ENCODE assay signal across 8 cellular contexts in genomic region chr17:58755577-58756245, GRCh38. TPM values are rescaled to one million over a fixed set of nuclear protein-coding genes. Genes with fewer than 3 reads are reported as not detected.
A peak's percentile ranks its signal among the peaks of the same experiment; 100 is the strongest.
DNase-seq lines count a peak whose midpoint lies in the region; ATAC-seq and TF ChIP-seq lines count a peak whose summit lies in the region.

PPM1E (plus strand) TSS chr17:58755854.

- H3K79me1 ChIP-seq in mesendoderm (ENCODE audit: low read length) = no peaks in the 10 kb centered on the region

- peak within 1 kb of the TSS; percentile 82 for H3K56ac ChIP-seq in mesendoderm (ENCODE audit: low read length)

- H2BK5ac ChIP-seq in mesendoderm (ENCODE audit: low read length) = no peak within 1 kb of the TSS

- H3K4me2 ChIP-seq in BLaER1 (peak within 1 kb of the TSS; percentile 90), mesendoderm (ENCODE audit: low read length) (peak within 1 kb of the TSS; percentile 96)

- POLR2A ChIA-PET in activated CD8-positive, alpha-beta T cell treated with anti-CD3 and anti-CD28 coated beads, Interleukin-2, amount 10 ng/mL, durations not matched to agents 7 days and 5 days (lab: Charles Lee) = interaction anchor here (2.3 kb wide), 1 partner anchor 124 kb away, joined by 9 read pairs; no protein-coding TSS in a partner anchor

- TF ChIP-seq CTCF in HFFc6 (IDR thresholded peaks at IDR 0.05) = no peak
- no peak for TF ChIP-seq CTCF in endodermal cell (conservative IDR thresholded peaks at IDR 0.05)

- H3K36me3 Mint-ChIP-seq in HFFc6 (ENCODE audit: low read depth) = no peaks in the 10 kb centered on the region
- no peaks in the 10 kb centered on the region for H3K36me3 Mint-ChIP-seq in activated CD8-positive, alpha-beta T cell treated with anti-CD3 and anti-CD28 coated beads, Interleukin-2, amount 10 ng/mL, durations not matched to agents 7 days and 5 days (ENCODE audit: low read depth)
- no peaks in the 10 kb centered on the region for H3K36me3 Mint-ChIP-seq in endodermal cell (ENCODE audit: low read depth)

- H3K27ac Mint-ChIP-seq in HFFc6 (no peak within 1 kb of the TSS), endodermal cell (no peak within 1 kb of the TSS)
- H3K27ac Mint-ChIP-seq in activated CD8-positive, alpha-beta T cell treated with anti-CD3 and anti-CD28 coated beads, Interleukin-2, amount 10 ng/mL, durations not matched to agents 7 days and 5 days = no peak within 1 kb of the TSS

- H3K4me3 Mint-ChIP-seq in HFFc6 (peak within 1 kb of the TSS; percentile 65), endodermal cell (peak within 1 kb of the TSS; percentile 70)
- peak within 1 kb of the TSS; percentile 81 for H3K4me3 Mint-ChIP-seq in activated CD8-positive, alpha-beta T cell treated with anti-CD3 and anti-CD28 coated beads, Interleukin-2, amount 10 ng/mL, durations not matched to agents 7 days and 5 days

- H3K27me3 Mint-ChIP-seq in HFFc6 (ENCODE audit: insufficient read depth) (peaks cover 39% of the 10 kb centered on the region), endodermal cell (ENCODE audit: insufficient read depth) (peaks cover 44% of the 10 kb centered on the region)
- H3K27me3 Mint-ChIP-seq in activated CD8-positive, alpha-beta T cell treated with anti-CD3 and anti-CD28 coated beads, Interleukin-2, amount 10 ng/mL, durations not matched to agents 7 days and 5 days (ENCODE audit: low read depth) = peaks cover 59% of the 10 kb centered on the region

- peaks cover 21% of the 10 kb centered on the region; the same call in 1 of the 2 replicates for H3K27me3 ChIP-seq in BLaER1
- peaks cover 47% of the 10 kb centered on the region for H3K27me3 ChIP-seq in endodermal cell (ENCODE audit: control insufficient read depth, insufficient read depth, low read length, poor library complexity, severe bottlenecking)
- H3K27me3 ChIP-seq in mesendoderm (ENCODE audit: insufficient read depth, low read length, poor library complexity) = peaks cover 6% of the 10 kb centered on the region

- H2BK120ac ChIP-seq in mesendoderm (ENCODE audit: low read depth, low read length) = no peak within 1 kb of the TSS

- H3K4me3 ChIP-seq in BLaER1 (peak within 1 kb of the TSS; percentile 87), endodermal cell (ENCODE audit: low read length) (peak within 1 kb of the TSS; percentile 78), mesendoderm (ENCODE audit: low read length) (peak within 1 kb of the TSS; percentile 65)

- H3K36me3 ChIP-seq in BLaER1 (no peaks in the 10 kb centered on the region), endodermal cell (ENCODE audit: control insufficient read depth, insufficient read depth, low read length) (no peaks in the 10 kb centered on the region), mesendoderm (ENCODE audit: control insufficient read depth, insufficient read depth, low read length) (no peaks in the 10 kb centered on the region)

- H3K18ac ChIP-seq in mesendoderm (ENCODE audit: low read length) = no peak within 1 kb of the TSS

- no peak within 1 kb of the TSS for H2BK15ac ChIP-seq in mesendoderm (replicated peaks; ENCODE audit: low read depth)

- peak within 1 kb of the TSS; percentile 76 for H3K9ac ChIP-seq in BLaER1
- H3K9ac ChIP-seq in endodermal cell (ENCODE audit: extremely low read depth, low read length, poor library complexity, severe bottlenecking) = no peak within 1 kb of the TSS
- H3K9ac ChIP-seq in mesendoderm (ENCODE audit: low read length) = peak within 1 kb of the TSS; percentile 71

- H3K4me1 ChIP-seq in BLaER1 (peaks cover 16% of the 10 kb centered on the region), endodermal cell (ENCODE audit: control insufficient read depth, insufficient read depth, low read length) (no peaks in the 10 kb centered on the region), mesendoderm (ENCODE audit: control insufficient read depth, low read depth, low read length) (peaks cover 2% of the 10 kb centered on the region)

- peaks cover 19% of the 10 kb centered on the region for H4K20me1 ChIP-seq in BLaER1

- ATAC-seq in activated CD8-positive, alpha-beta T cell treated with anti-CD3 and anti-CD28 coated beads, Interleukin-2, amount 10 ng/mL, durations not matched to agents 7 days and 5 days = peak; percentile 83
- no peak for ATAC-seq in HG03460 (IDR thresholded peaks at IDR 0.05; ENCODE audit: unreplicated experiment)

- no peak within 1 kb of the TSS for H4K8ac ChIP-seq in mesendoderm (ENCODE audit: low read depth, low read length)

- H3K9me3 Mint-ChIP-seq in HFFc6 = no peaks in the 10 kb centered on the region
- no peaks in the 10 kb centered on the region for H3K9me3 Mint-ChIP-seq in activated CD8-positive, alpha-beta T cell treated with anti-CD3 and anti-CD28 coated beads, Interleukin-2, amount 10 ng/mL, durations not matched to agents 7 days and 5 days (ENCODE audit: insufficient read depth)
- H3K9me3 Mint-ChIP-seq in endodermal cell = no peaks in the 10 kb centered on the region

- peaks cover 8% of the 10 kb centered on the region for H3K4me1 Mint-ChIP-seq in HFFc6 (ENCODE audit: low read depth)
- H3K4me1 Mint-ChIP-seq in activated CD8-positive, alpha-beta T cell treated with anti-CD3 and anti-CD28 coated beads, Interleukin-2, amount 10 ng/mL, durations not matched to agents 7 days and 5 days (ENCODE audit: low read depth) = peaks cover 10% of the 10 kb centered on the region
- peaks cover 7% of the 10 kb centered on the region for H3K4me1 Mint-ChIP-seq in endodermal cell

- CTCF ChIA-PET in activated CD8-positive, alpha-beta T cell treated with anti-CD3 and anti-CD28 coated beads, Interleukin-2, amount 10 ng/mL, durations not matched to agents 7 days and 5 days (lab: Charles Lee) = interaction anchor here (0.7 kb wide), 1 partner anchor 168 kb away, joined by 3 read pairs; no protein-coding TSS in a partner anchor

- H3K27ac ChIP-seq in BLaER1 = peak within 1 kb of the TSS; percentile 55
- peak within 1 kb of the TSS; percentile 75 for H3K27ac ChIP-seq in endodermal cell (ENCODE audit: low read depth, low read length)
- H3K27ac ChIP-seq in mesendoderm (ENCODE audit: low read depth, low read length) = no peak within 1 kb of the TSS

- H3K9me3 ChIP-seq in BLaER1 (no peaks in the 10 kb centered on the region), endodermal cell (ENCODE audit: control insufficient read depth, low read length) (no peaks in the 10 kb centered on the region)

- H3K79me2 ChIP-seq in mesendoderm (ENCODE audit: control insufficient read depth, insufficient read depth, low read length) = no peaks in the 10 kb centered on the region

- 1 to 2% methylated on average over 46 to 71 of the region's 71 CpGs for WGBS in endodermal cell (ENCODE audit: insufficient coverage in 1 of 2, insufficient read length in 1 of 2), 2 experiments
- no CpG with 5 or more reads among the region's 71 CpGs for WGBS in mesendoderm (ENCODE audit: extremely low coverage, insufficient coverage, low lambda C conversion rate)

- DNase-seq in HFFc6 (no peak), NCI-H510A treated with DMSO at 0.1 percent for 48 hours (lab: John Stamatoyannopoulos, UW) (peak; percentile 84), endodermal cell (peak; percentile 97), mesendoderm (peak; percentile 93)
- DNase-seq in activated CD8-positive, alpha-beta T cell treated with anti-CD3 and anti-CD28 coated beads, Interleukin-2, amount 10 ng/mL, durations not matched to agents 7 days and 5 days = peak; percentile 55
- peak; percentile 20 to 32 for DNase-seq in stimulated activated CD8-positive, alpha-beta memory T cell treated with anti-CD3 and anti-CD28 coated beads, Interleukin-15, amount 100 ng/mL, for 48 hours (ENCODE audit: low read depth in 2 of 2)

- H4K5ac ChIP-seq in mesendoderm (ENCODE audit: low read length) = no peak within 1 kb of the TSS

- H3K23ac ChIP-seq in mesendoderm (ENCODE audit: low read length) = peak within 1 kb of the TSS; percentile 89

- H3K4ac ChIP-seq in mesendoderm (ENCODE audit: low read depth, low read length) = no peak within 1 kb of the TSS

- H2AK5ac ChIP-seq in mesendoderm (ENCODE audit: low read length) = no peak within 1 kb of the TSS

RNA-seq across cellular contexts. Expression of gene PPM1E, which starts in this region (rescaled TPM):
- not detected for total RNA-seq in HFFc6 (2021; fragmentation: NEBNext Ultra II Directional; extraction: Animal tissue kit (Norgen Biotek cat#: 25700))
- not detected for total RNA-seq in activated CD8-positive, alpha-beta T cell treated with anti-CD3 and anti-CD28 coated beads, Interleukin-2, amount 10 ng/mL, durations not matched to agents 7 days and 5 days
- total RNA-seq in endodermal cell = 1 to 10 TPM; 1.4 to 2.2 TPM
- 12.0 TPM for polyA plus RNA-seq in endodermal cell (2013, experiment 1 of 2)
- polyA plus RNA-seq in endodermal cell (2013, experiment 2 of 2) = 11.7 TPM
- polyA plus RNA-seq in mesendoderm (2013, experiment 1 of 2) = 1.4 TPM
- polyA plus RNA-seq in mesendoderm (2013, experiment 2 of 2) = 1.4 TPM

Comparison
In these comparisons a context has a peak if more than half of its experiments do, and no peak if none do; other contexts are left out.
1. Peak in DNase-seq and ATAC-seq in activated CD8-positive, alpha-beta T cell treated with anti-CD3 and anti-CD28 coated beads, Interleukin-2, amount 10 ng/mL, durations not matched to agents 7 days and 5 days; RNA of the gene not detected or under 1 TPM.